In genomic region chrX:132488819-132489255, GRCh38 we compare ENCODE assay signal across 8 cellular contexts. TPM values are rescaled to one million over a fixed set of nuclear protein-coding genes. Genes with fewer than 3 reads are reported as not detected.
DNase-seq lines count a peak whose midpoint lies in the region; ATAC-seq and TF ChIP-seq lines count a peak whose summit lies in the region.

Gene MBNL3 (minus strand): TSS chrX:132489038. CDS start chrX:132439611, 49,427 bp downstream.

- no peaks in the 10 kb centered on the region for H3K36me3 Mint-ChIP-seq in MCF 10A (ENCODE audit: insufficient read depth, unreplicated experiment)

- H3K4me3 Mint-ChIP-seq in MCF 10A (ENCODE audit: unreplicated experiment) = peak within 1 kb of the TSS; percentile 83

- BruUV-seq in MCF 10A (replicated peaks; lab: Mats Ljungman, UMichigan) = no TSS peak

- intact Hi-C loops in MCF 10A (cut with micrococcal nuclease) = loop anchor here (5.0 kb wide), 3 partner anchors 197 to 262 kb away; no protein-coding TSS in a partner anchor

- ATAC-seq in GM18502 (IDR thresholded peaks at IDR 0.05; ENCODE audit: poor library complexity, unreplicated experiment) (peak; percentile 39), HG02840 (IDR thresholded peaks at IDR 0.05; ENCODE audit: low FRiP score, unreplicated experiment) (peak; percentile 29)

- H3K27me3 Mint-ChIP-seq in MCF 10A (ENCODE audit: insufficient read depth, unreplicated experiment) = peaks cover 32% of the 10 kb centered on the region

- peak; percentile 45 for DNase-seq in NCI-H2029 (lab: John Stamatoyannopoulos, UW)
- DNase-seq in UCSD-AML1 (lab: John Stamatoyannopoulos, UW; ENCODE audit: unreplicated experiment) = peak; percentile 70
- peak; percentile 64 for DNase-seq in MCF 10A (ENCODE audit: unreplicated experiment)
- DNase-seq in iris pigment epithelial cell (ENCODE audit: low read depth) = peak; percentile 27
- DNase-seq in stimulated activated CD4-positive, alpha-beta T cell treated with anti-CD3 and anti-CD28 coated beads, Interleukin-12 subunit alpha, Interleukin-12 subunit beta, amount 100 ng/mL, for 48 hours (ENCODE audit: low read depth in 2 of 3, low spot score in 1 of 3) = peak in 2 of 3 donors; percentile 33 to 38
- no peak for DNase-seq in DMS114 treated with DMSO at 0.1 percent for 48 hours (lab: John Stamatoyannopoulos, UW; ENCODE audit: unreplicated experiment)

- no peak for TF ChIP-seq CTCF in MCF 10A (IDR thresholded peaks at IDR 0.05; ENCODE audit: unreplicated experiment)

- CTCF ChIA-PET in MCF 10A (lab: Yijun Ruan, JAX) = interaction anchor here (1.0 to 2.7 kb wide), 2 partner anchors 196 to 262 kb away, joined by 3 to 8 read pairs; no protein-coding TSS in a partner anchor

- POLR2A ChIA-PET in MCF 10A (lab: Yijun Ruan, JAX) = interaction anchor here (0.7 to 2.1 kb wide), 9 partner anchors 9 to 270 kb away, joined by 3 to 26 read pairs (median 5); partner anchors contain the start of gene RAP2C

- peak within 1 kb of the TSS; percentile 79 for H3K27ac Mint-ChIP-seq in MCF 10A (ENCODE audit: low read depth, unreplicated experiment)

- peaks cover 13% of the 10 kb centered on the region for H3K4me1 Mint-ChIP-seq in MCF 10A (ENCODE audit: insufficient read depth, unreplicated experiment)

- no peaks in the 10 kb centered on the region for H3K9me3 Mint-ChIP-seq in MCF 10A (ENCODE audit: unreplicated experiment)

RNA-seq across cellular contexts. Expression of gene MBNL3, which starts in this region (rescaled TPM):
- total RNA-seq in MCF 10A (2022) = 14.0 and 17.7 TPM in 2 replicates
